ENCODE assay signal across 23 cellular contexts in the genomic region with DNA sequence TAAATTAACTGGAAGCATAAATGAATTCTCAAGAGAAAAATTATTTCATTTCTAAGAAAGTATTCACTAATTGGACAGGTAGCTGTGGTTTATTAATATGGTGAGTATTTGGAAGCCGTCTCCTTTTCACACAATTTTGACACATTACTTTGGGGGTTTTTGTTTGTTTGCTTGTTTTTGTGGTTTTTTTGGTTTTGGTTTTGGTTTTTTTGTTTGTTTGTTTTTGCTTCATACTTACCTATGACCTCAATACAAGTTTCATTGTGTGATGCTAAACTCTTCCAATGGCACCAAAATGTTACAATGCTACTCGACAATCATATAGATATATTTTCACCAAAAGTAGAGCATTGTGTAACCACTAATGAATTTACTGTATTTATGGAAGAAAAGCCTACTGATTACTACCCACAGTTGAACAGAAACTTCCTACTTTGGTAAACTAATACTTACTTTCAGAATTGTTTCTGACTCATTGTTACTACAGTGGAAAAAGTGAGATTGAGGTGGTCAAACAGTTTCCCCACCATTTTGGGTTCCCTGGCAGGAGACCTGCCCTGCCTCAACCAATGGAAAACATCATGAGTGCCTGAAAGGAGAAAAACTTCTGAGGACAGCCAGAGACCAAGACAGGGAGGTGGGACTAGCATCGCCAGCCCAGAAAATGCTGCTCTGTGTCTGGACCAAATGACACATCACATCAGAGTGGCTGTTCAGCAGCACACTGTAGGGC.
DNase-seq lines count a peak whose midpoint lies in the region; ATAC-seq and TF ChIP-seq lines count a peak whose summit lies in the region.
"Had no signal": no experiment of that assay in that cellular context is flagged by ENCODE, and none has a peak within 500 bp of the region (broad histone marks: within the 10 kb centered on the region; RNA-seq: fewer than 3 reads in every experiment).

No MANE protein-coding gene starts in this region.

- intact Hi-C loops in aorta (cut with DNase I) (no loop called here), sigmoid colon (cut with DNase I) (no loop called here)

- TF ChIP-seq CTCF in BE2C (IDR thresholded peaks at IDR 0.05; ENCODE audit: low read depth, low read length) = no peak
- TF ChIP-seq CTCF in sigmoid colon (IDR thresholded peaks at IDR 0.05) = no peak

- H3K4me3 Mint-ChIP-seq in activated naive CD8-positive, alpha-beta T cell treated with anti-CD3 and anti-CD28 coated beads for 36 hours = no peak overlapping the region
- H3K4me3 Mint-ChIP-seq: CD8-positive, alpha-beta memory T cell had no signal

- peaks cover 7% of the 10 kb centered on the region for H3K9me3 Mint-ChIP-seq in activated naive CD8-positive, alpha-beta T cell treated with anti-CD3 and anti-CD28 coated beads for 36 hours

- WGBS in aorta, 2 donors = 90 to 91% methylated on average over 3 of the region's 3 CpGs
- 90% methylated on average over 3 of the region's 3 CpGs for WGBS in sigmoid colon, 2 donors

- H3K36me3 ChIP-seq in aorta (ENCODE audit: control insufficient read depth in 1 of 2, insufficient read depth in 2 of 2, low read length in 1 of 2) = no peaks in the 10 kb centered on the region
- H3K36me3 ChIP-seq in BE2C = no peaks in the 10 kb centered on the region
- no peaks in the 10 kb centered on the region for H3K36me3 ChIP-seq in sigmoid colon
- H3K36me3 ChIP-seq: BLaER1 treated with 17β-estradiol and CSF1 and Interleukin-3, amounts not matched to agents 10 nM and 100 nM; HAP-1 had no signal

- no peak for TF ChIP-seq EP300 in sigmoid colon (IDR thresholded peaks at IDR 0.05)

- H3K4me1 ChIP-seq in aorta (ENCODE audit: control insufficient read depth in 1 of 2, insufficient read depth in 2 of 2, low read length in 2 of 2) (no peaks in the 10 kb centered on the region), BE2C (no peaks in the 10 kb centered on the region), sigmoid colon (no peaks in the 10 kb centered on the region)
- H3K4me1 ChIP-seq: HAP-1 had no signal

- no peak for TF ChIP-seq POLR2A in sigmoid colon (IDR thresholded peaks at IDR 0.05)

- peak; percentile 39 for ATAC-seq in GM18520 (IDR thresholded peaks at IDR 0.05; ENCODE audit: unreplicated experiment)
- peak; percentile 42 for ATAC-seq in GM19463 (IDR thresholded peaks at IDR 0.05; ENCODE audit: unreplicated experiment)
- peak; percentile 66 for ATAC-seq in HG03097 (IDR thresholded peaks at IDR 0.05; ENCODE audit: low FRiP score, unreplicated experiment)
- no peak for ATAC-seq in aorta (ENCODE audit: low FRiP score)
- ATAC-seq in esophagus mucosa = no peak
- ATAC-seq: PC-3 had no signal

- H3K4me1 Mint-ChIP-seq in activated naive CD8-positive, alpha-beta T cell treated with anti-CD3 and anti-CD28 coated beads for 36 hours = peaks cover 11% of the 10 kb centered on the region
- H3K4me1 Mint-ChIP-seq: CD8-positive, alpha-beta memory T cell had no signal

- peaks cover 9% of the 10 kb centered on the region for H3K27me3 Mint-ChIP-seq in activated naive CD8-positive, alpha-beta T cell treated with anti-CD3 and anti-CD28 coated beads for 36 hours

- DNase-seq in activated naive CD8-positive, alpha-beta T cell treated with anti-CD3 and anti-CD28 coated beads for 36 hours = peak; percentile 33
- DNase-seq in aorta (no peak), BE2C (no peak), sigmoid colon (no peak)
- DNase-seq: CD8-positive, alpha-beta memory T cell; DMS53; GM23248; NCI-H1417 treated with DMSO at 0.1 percent for 48 hours; NCI-H1930; NCI-H226; NCI-H524; NCI-H82; PC-3; RPMI8226; SHP77 treated with DMSO at 0.1 percent for 48 hours; SK-N-SH had no signal

- H3K4me3 ChIP-seq in aorta (ENCODE audit: low read length in 2 of 2) = no peak overlapping the region
- H3K4me3 ChIP-seq in BE2C (ENCODE audit: low read depth, low read length) = no peak overlapping the region
- no peak overlapping the region for H3K4me3 ChIP-seq in sigmoid colon
- H3K4me3 ChIP-seq: BLaER1 treated with 17β-estradiol and CSF1 and Interleukin-3, amounts not matched to agents 10 nM and 100 nM; GM23248; HAP-1 had no signal

- peak overlapping the region; percentile 25 for H3K27ac Mint-ChIP-seq in activated naive CD8-positive, alpha-beta T cell treated with anti-CD3 and anti-CD28 coated beads for 36 hours
- H3K27ac Mint-ChIP-seq: CD8-positive, alpha-beta memory T cell had no signal

- H3K36me3 Mint-ChIP-seq in activated naive CD8-positive, alpha-beta T cell treated with anti-CD3 and anti-CD28 coated beads for 36 hours = no peaks in the 10 kb centered on the region
- H3K36me3 Mint-ChIP-seq: CD8-positive, alpha-beta memory T cell had no signal

- H3K27ac ChIP-seq in aorta (ENCODE audit: low read depth in 1 of 2, low read length in 2 of 2) (no peak overlapping the region), sigmoid colon (no peak overlapping the region)
- H3K27ac ChIP-seq: BLaER1 treated with 17β-estradiol and CSF1 and Interleukin-3, amounts not matched to agents 10 nM and 100 nM; GM23248; KMS-11 had no signal

- no peaks in the 10 kb centered on the region for H3K9me3 ChIP-seq in aorta (ENCODE audit: control insufficient read depth, low read length)
- no peaks in the 10 kb centered on the region for H3K9me3 ChIP-seq in BE2C
- peaks cover 0 to 3% (median 0%) of the 10 kb centered on the region in 4 donors for H3K9me3 ChIP-seq in sigmoid colon
- H3K9me3 ChIP-seq: BLaER1 treated with 17β-estradiol and CSF1 and Interleukin-3, amounts not matched to agents 10 nM and 100 nM; HAP-1; SK-N-SH had no signal

- no peaks in the 10 kb centered on the region for H3K27me3 ChIP-seq in aorta (ENCODE audit: control insufficient read depth in 1 of 2, insufficient read depth in 2 of 2, low read length in 1 of 2)
- no peaks in the 10 kb centered on the region for H3K27me3 ChIP-seq in BE2C
- no peaks in the 10 kb centered on the region for H3K27me3 ChIP-seq in sigmoid colon
- H3K27me3 ChIP-seq: BLaER1 treated with 17β-estradiol and CSF1 and Interleukin-3, amounts not matched to agents 10 nM and 100 nM had no signal

Comparison
In these comparisons a context has a peak if more than half of its experiments do, and no peak if none do; other contexts are left out.
1. ATAC-seq: peak in GM18520 (single experiment), GM19463 (single experiment) and HG03097 (single experiment); none in aorta (single experiment) and esophagus mucosa (single experiment).